4 cellular contexts compared by ENCODE assay signal in the genomic region with DNA sequence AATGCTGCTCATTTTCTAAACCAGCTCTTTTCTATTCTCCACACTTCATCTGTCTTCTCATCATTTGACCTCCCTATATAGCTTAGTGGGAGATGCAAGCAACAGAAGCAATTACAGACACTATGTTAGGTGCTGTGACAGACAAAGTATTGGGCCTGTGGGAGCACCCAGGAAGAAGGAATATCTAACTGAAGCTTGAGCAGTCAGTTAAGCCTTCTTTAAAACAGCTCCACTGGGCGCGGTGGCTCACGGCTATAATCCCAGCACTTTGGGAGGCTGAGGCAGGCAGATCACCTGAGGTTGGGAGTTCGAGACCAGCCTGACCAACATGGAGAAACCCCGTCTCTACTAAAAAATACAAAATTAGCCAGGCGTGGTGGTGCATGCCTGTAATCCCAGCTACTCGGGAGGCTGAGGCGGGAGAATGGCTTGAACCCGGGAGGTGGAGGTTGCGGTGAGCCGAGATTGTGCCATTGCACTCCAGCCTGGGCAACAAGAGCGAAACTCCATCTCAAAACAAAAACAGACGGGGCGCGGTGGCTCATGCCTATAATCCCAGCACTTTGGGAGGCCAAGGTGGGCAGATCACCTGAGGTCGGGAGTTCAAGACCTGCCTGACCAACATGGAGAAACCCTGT. TPM values are rescaled to one million over a fixed set of nuclear protein-coding genes. Genes with fewer than 3 reads are reported as not detected.
"Had no signal": no experiment of that assay in that cellular context is flagged by ENCODE, and none has a peak within 500 bp of the region (broad histone marks: within the 10 kb centered on the region; RNA-seq: fewer than 3 reads in every experiment).

No MANE protein-coding gene starts in this region.

RNA-seq across cellular contexts. Expression of a gene that starts 2.1 kb away (rescaled TPM):
- total RNA-seq: activated naive CD4-positive, alpha-beta T cell treated with anti-CD3 and anti-CD28 coated beads for 36 hours; bronchial epithelial cell; M059J; SJSA1 had no signal
